Comparison of ENCODE assay signal across 1 cellular context in genomic region chr14:55957950-55958349, GRCh38.
TF ChIP-seq lines count a peak whose summit lies in the region.

No MANE protein-coding gene starts in this region.

TF ChIP-seq in GM23338, 12 proteins besides CTCF, POLR2A, EP300 and RAD21 (continued from another document):
- TF ChIP-seq ZNF462 (CRISPR knock-in tag; IDR thresholded peaks at IDR 0.05) (peak; percentile 83; the same call in 1 of the 2 replicates), ZNF114 (CRISPR knock-in tag; IDR thresholded peaks at IDR 0.05) (no peak), NANOG (IDR thresholded peaks at IDR 0.05; ENCODE audit: borderline replicate concordance) (peak; percentile 44; the same call in 1 of the 2 replicates)
